1 cellular context compared by ENCODE assay signal in the genomic region with DNA sequence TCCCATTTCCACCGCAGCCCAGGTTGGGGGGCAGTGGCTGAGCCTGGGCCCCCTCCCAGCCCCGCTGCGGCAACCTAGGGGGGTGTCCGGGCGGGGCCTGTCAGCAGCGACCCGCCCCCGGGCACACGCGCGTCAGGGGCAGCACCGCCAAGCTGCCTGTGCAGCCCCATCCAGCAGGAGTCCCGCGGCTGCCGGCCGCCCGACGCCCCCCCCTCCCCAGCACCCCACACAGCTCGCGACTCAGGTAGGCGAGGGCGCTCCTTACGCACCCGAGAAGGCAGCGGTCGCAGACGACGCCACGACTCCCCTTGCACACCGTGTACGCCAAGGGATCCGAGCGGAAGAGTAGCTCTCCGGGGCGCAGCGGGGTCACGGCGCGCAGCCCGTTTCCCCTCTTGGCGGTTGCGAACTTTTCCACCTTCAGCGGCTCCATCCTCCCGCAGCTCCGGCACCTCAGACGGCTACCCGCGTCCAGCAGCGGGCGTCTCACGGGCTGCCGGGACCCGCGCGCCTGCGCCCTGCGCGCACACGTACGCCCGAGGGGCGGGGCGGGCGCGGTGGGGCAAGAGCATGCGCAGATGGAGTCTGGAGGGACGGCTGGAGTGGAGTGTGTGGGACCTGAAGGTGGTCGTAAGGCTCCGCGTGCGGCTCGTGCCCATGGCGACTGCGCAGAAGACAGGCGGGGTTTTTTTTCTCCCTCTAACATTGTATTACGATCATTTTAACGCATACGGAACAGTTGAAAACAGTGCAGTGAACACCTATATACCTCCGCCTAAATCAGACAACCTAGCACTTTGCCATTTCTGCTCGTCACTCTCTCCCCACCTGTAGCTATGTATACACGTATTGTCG.
TF ChIP-seq lines count a peak whose summit lies in the region.

SMYD3 (minus strand) TSS at position 495 of the 855 bp plus-strand sequence.

TF ChIP-seq in K562, 482 proteins besides CTCF, POLR2A, EP300 and RAD21 (continued from another document and continues in another):
- TF ChIP-seq, protein P1, sequence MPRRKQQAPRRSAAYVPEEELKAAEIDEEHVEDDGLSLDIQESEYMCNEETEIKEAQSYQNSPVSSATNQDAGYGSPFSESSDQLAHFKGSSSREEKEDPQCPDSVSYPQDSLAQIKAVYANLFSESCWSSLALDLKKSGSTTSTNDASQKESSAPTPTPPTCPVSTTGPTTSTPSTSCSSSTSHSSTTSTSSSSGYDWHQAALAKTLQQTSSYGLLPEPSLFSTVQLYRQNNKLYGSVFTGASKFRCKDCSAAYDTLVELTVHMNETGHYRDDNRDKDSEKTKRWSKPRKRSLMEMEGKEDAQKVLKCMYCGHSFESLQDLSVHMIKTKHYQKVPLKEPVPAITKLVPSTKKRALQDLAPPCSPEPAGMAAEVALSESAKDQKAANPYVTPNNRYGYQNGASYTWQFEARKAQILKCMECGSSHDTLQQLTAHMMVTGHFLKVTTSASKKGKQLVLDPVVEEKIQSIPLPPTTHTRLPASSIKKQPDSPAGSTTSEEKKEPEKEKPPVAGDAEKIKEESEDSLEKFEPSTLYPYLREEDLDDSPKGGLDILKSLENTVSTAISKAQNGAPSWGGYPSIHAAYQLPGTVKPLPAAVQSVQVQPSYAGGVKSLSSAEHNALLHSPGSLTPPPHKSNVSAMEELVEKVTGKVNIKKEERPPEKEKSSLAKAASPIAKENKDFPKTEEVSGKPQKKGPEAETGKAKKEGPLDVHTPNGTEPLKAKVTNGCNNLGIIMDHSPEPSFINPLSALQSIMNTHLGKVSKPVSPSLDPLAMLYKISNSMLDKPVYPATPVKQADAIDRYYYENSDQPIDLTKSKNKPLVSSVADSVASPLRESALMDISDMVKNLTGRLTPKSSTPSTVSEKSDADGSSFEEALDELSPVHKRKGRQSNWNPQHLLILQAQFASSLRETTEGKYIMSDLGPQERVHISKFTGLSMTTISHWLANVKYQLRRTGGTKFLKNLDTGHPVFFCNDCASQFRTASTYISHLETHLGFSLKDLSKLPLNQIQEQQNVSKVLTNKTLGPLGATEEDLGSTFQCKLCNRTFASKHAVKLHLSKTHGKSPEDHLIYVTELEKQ (CRISPR knock-in tag; IDR thresholded peaks at IDR 0.05), result no peak
- TF ChIP-seq ZC3H4 (CRISPR knock-in tag; IDR thresholded peaks at IDR 0.05; ENCODE audit: borderline replicate concordance) (no peak), POLR3A (IDR thresholded peaks at IDR 0.05; ENCODE audit: borderline replicate concordance, extremely low read depth, insufficient read depth, insufficient read length) (no peak), MXD1 (CRISPR knock-in tag; IDR thresholded peaks at IDR 0.05; ENCODE audit: borderline replicate concordance, poor library complexity, severe bottlenecking) (no peak), ZMIZ1 (IDR thresholded peaks at IDR 0.05; ENCODE audit: low read depth in 2 of 2, low read length in 2 of 2) (no peak), PHF21A (IDR thresholded peaks at IDR 0.05; ENCODE audit: borderline replicate concordance, low read depth) (peak; percentile 46; the same call in 1 of the 2 replicates), ZNF408 (CRISPR knock-in tag; IDR thresholded peaks at IDR 0.05; ENCODE audit: low read depth) (no peak), NCOA2 (IDR thresholded peaks at IDR 0.05; ENCODE audit: partially characterized antibody in 2 of 2) (no peak), PRMT5 (CRISPR knock-in tag; IDR thresholded peaks at IDR 0.05) (no peak), ZFX (CRISPR knock-in tag; IDR thresholded peaks at IDR 0.05) (peak; percentile 43; the same call in 1 of the 2 replicates), SMAD1 (IDR thresholded peaks at IDR 0.05; ENCODE audit: low read depth, low read length, partially characterized antibody) (no peak), TFE3 (CRISPR knock-in tag; IDR thresholded peaks at IDR 0.05) (no peak), MAZ (CRISPR knock-in tag; conservative IDR thresholded peaks at IDR 0.05 in 1 of 2, IDR thresholded peaks at IDR 0.05 in 1 of 2) (peak; percentile 62 to 82; a peak in 3 of 4 replicates), ZBTB33 (CRISPR knock-in tag; IDR thresholded peaks at IDR 0.05) (no peak), ZBTB34 (CRISPR knock-in tag; IDR thresholded peaks at IDR 0.05) (no peak), FOXK2 (conservative IDR thresholded peaks at IDR 0.05 in 1 of 2, IDR thresholded peaks at IDR 0.05 in 1 of 2; ENCODE audit: low read depth in 2 of 2) (no peak), HMGXB4 (CRISPR knock-in tag; IDR thresholded peaks at IDR 0.05) (peak; percentile 69; the same call in 1 of the 2 replicates), ZNF165 (CRISPR knock-in tag; IDR thresholded peaks at IDR 0.05; ENCODE audit: borderline replicate concordance) (no peak), ELF1 (tag; IDR thresholded peaks at IDR 0.05) (no peak), ZNF589 (CRISPR knock-in tag; IDR thresholded peaks at IDR 0.05; ENCODE audit: low read depth) (no peak), ZNF3 (CRISPR knock-in tag; IDR thresholded peaks at IDR 0.05) (no peak), RB1 (IDR thresholded peaks at IDR 0.05; ENCODE audit: low read depth) (peak; percentile 71; the same call in 1 of the 2 replicates), E2F5 (CRISPR knock-in tag; IDR thresholded peaks at IDR 0.05) (no peak), ZNF212 (CRISPR knock-in tag; IDR thresholded peaks at IDR 0.05) (no peak), GTF2E2 (tag; IDR thresholded peaks at IDR 0.05) (no peak), FOXM1 (IDR thresholded peaks at IDR 0.05; ENCODE audit: low read depth) (no peak), FOXM1 (CRISPR knock-in tag; IDR thresholded peaks at IDR 0.05; ENCODE audit: low read depth) (no peak), PPARD (CRISPR knock-in tag; IDR thresholded peaks at IDR 0.05) (no peak), ERF (CRISPR knock-in tag; IDR thresholded peaks at IDR 0.05) (no peak), HDGF (IDR thresholded peaks at IDR 0.05) (no peak), MEIS2 (IDR thresholded peaks at IDR 0.05; ENCODE audit: partially characterized antibody) (peak; percentile 91), RBBP5 (IDR thresholded peaks at IDR 0.05; ENCODE audit: borderline replicate concordance, insufficient read depth, low read length, poor library complexity, severe bottlenecking) (peak; percentile 96), BHLHE40 (IDR thresholded peaks at IDR 0.05; ENCODE audit: low read length) (peak; percentile 60), NFE2 (IDR thresholded peaks at IDR 0.05; ENCODE audit: low read depth) (no peak), TCF7 (IDR thresholded peaks at IDR 0.05; ENCODE audit: borderline replicate concordance) (no peak), RHOXF2B (CRISPR knock-in tag; conservative IDR thresholded peaks at IDR 0.05) (no peak), ZNF445 (CRISPR knock-in tag; IDR thresholded peaks at IDR 0.05; ENCODE audit: low read depth) (no peak)
- TF ChIP-seq, protein P2, sequence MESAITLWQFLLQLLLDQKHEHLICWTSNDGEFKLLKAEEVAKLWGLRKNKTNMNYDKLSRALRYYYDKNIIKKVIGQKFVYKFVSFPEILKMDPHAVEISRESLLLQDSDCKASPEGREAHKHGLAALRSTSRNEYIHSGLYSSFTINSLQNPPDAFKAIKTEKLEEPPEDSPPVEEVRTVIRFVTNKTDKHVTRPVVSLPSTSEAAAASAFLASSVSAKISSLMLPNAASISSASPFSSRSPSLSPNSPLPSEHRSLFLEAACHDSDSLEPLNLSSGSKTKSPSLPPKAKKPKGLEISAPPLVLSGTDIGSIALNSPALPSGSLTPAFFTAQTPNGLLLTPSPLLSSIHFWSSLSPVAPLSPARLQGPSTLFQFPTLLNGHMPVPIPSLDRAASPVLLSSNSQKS (CRISPR knock-in tag; IDR thresholded peaks at IDR 0.05), result no peak
- TF ChIP-seq, protein P3, sequence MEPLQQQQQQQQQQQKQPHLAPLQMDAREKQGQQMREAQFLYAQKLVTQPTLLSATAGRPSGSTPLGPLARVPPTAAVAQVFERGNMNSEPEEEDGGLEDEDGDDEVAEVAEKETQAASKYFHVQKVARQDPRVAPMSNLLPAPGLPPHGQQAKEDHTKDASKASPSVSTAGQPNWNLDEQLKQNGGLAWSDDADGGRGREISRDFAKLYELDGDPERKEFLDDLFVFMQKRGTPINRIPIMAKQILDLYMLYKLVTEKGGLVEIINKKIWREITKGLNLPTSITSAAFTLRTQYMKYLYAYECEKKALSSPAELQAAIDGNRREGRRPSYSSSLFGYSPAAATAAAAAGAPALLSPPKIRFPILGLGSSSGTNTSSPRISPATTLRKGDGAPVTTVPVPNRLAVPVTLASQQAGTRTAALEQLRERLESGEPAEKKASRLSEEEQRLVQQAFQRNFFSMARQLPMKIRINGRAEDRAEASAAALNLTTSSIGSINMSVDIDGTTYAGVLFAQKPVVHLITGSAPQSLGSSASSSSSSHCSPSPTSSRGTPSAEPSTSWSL (CRISPR knock-in tag; IDR thresholded peaks at IDR 0.05; ENCODE audit: borderline replicate concordance), result no peak
